14 cellular contexts compared by ENCODE assay signal in genomic region chr5:118614701-118615475, GRCh38.
A peak's percentile ranks its signal among the peaks of the same experiment; 100 is the strongest.
DNase-seq lines count a peak whose midpoint lies in the region; ATAC-seq and TF ChIP-seq lines count a peak whose summit lies in the region.
"Had no signal": no experiment of that assay in that cellular context is flagged by ENCODE, and none has a peak within 500 bp of the region (broad histone marks: within the 10 kb centered on the region; RNA-seq: fewer than 3 reads in every experiment).

No MANE protein-coding gene starts in this region.

- no peaks in the 10 kb centered on the region for H3K36me3 ChIP-seq in mesenchymal stem cell (ENCODE audit: control insufficient read depth in 1 of 2, insufficient read depth in 2 of 2, low read depth in 1 of 2, low read length in 2 of 2)
- H3K36me3 ChIP-seq in upper lobe of right lung = no peaks in the 10 kb centered on the region
- H3K36me3 ChIP-seq: BLaER1 treated with 17β-estradiol and CSF1 and Interleukin-3, amounts not matched to agents 10 nM and 100 nM had no signal

- no peak overlapping the region for H2BK12ac ChIP-seq in mesenchymal stem cell (ENCODE audit: low read length in 2 of 2)

- no peaks in the 10 kb centered on the region for H3K4me1 ChIP-seq in mesenchymal stem cell (ENCODE audit: control insufficient read depth, insufficient read depth, low read depth, low read length)
- no peaks in the 10 kb centered on the region for H3K4me1 ChIP-seq in upper lobe of right lung
- H3K4me1 ChIP-seq: BLaER1 treated with 17β-estradiol and CSF1 and Interleukin-3, amounts not matched to agents 10 nM and 100 nM had no signal

- intact Hi-C loops in upper lobe of right lung (cut with DNase I) = no loop called here

- peak overlapping the region in 1 of 2 experiments; percentile 5 for H3K18ac ChIP-seq in mesenchymal stem cell (ENCODE audit: low read depth in 1 of 2, low read length in 2 of 2)

- H3K27ac ChIP-seq in mesenchymal stem cell (ENCODE audit: low read length, poor library complexity, severe bottlenecking) (no peak overlapping the region), upper lobe of right lung (no peak overlapping the region)
- H3K27ac ChIP-seq: BLaER1 treated with 17β-estradiol and CSF1 and Interleukin-3, amounts not matched to agents 10 nM and 100 nM had no signal

- ATAC-seq in upper lobe of right lung (peak; percentile 34), GM19395 (IDR thresholded peaks at IDR 0.05; ENCODE audit: unreplicated experiment) (no peak)

- H2AFZ ChIP-seq in mesenchymal stem cell (ENCODE audit: low read depth, low read length) = no peak overlapping the region

- H2BK15ac ChIP-seq in mesenchymal stem cell (ENCODE audit: low read depth, poor library complexity, severe bottlenecking) = no peak overlapping the region

- no peak overlapping the region for H2AK5ac ChIP-seq in mesenchymal stem cell (ENCODE audit: low read length, severe bottlenecking)

- no peak overlapping the region for H4K8ac ChIP-seq in mesenchymal stem cell (ENCODE audit: low read length)

- H3K9me3 ChIP-seq in mesenchymal stem cell (ENCODE audit: control insufficient read depth, low read length) = no peaks in the 10 kb centered on the region
- H3K9me3 ChIP-seq in upper lobe of right lung = no peaks in the 10 kb centered on the region
- H3K9me3 ChIP-seq: BLaER1 treated with 17β-estradiol and CSF1 and Interleukin-3, amounts not matched to agents 10 nM and 100 nM had no signal

- no peak overlapping the region for H2BK120ac ChIP-seq in mesenchymal stem cell (ENCODE audit: low read depth, low read length)

- H3K4ac ChIP-seq in mesenchymal stem cell (ENCODE audit: low read depth in 1 of 2, low read length in 2 of 2) = no peak overlapping the region

- no peak overlapping the region for H3K4me2 ChIP-seq in mesenchymal stem cell (ENCODE audit: low read length, poor library complexity, severe bottlenecking)
- H3K4me2 ChIP-seq: BLaER1 treated with 17β-estradiol and CSF1 and Interleukin-3, amounts not matched to agents 10 nM and 100 nM had no signal

- no peak for TF ChIP-seq CTCF in fibroblast of mammary gland (conservative IDR thresholded peaks at IDR 0.05; ENCODE audit: control insufficient read depth, insufficient read depth, low read depth, low read length)
- no peak for TF ChIP-seq CTCF in upper lobe of right lung (IDR thresholded peaks at IDR 0.05)

- H3K79me1 ChIP-seq in mesenchymal stem cell (replicated peaks; ENCODE audit: low read length, poor library complexity, severe bottlenecking) = no peaks in the 10 kb centered on the region

- no peaks in the 10 kb centered on the region for H3K27me3 ChIP-seq in mesenchymal stem cell (ENCODE audit: control insufficient read depth in 1 of 2, insufficient read depth in 1 of 2, low read length in 2 of 2)
- no peaks in the 10 kb centered on the region for H3K27me3 ChIP-seq in upper lobe of right lung
- H3K27me3 ChIP-seq: BLaER1 treated with 17β-estradiol and CSF1 and Interleukin-3, amounts not matched to agents 10 nM and 100 nM had no signal

- H3K9ac ChIP-seq in mesenchymal stem cell (ENCODE audit: low read length) = no peak overlapping the region
- H3K9ac ChIP-seq: BLaER1 treated with 17β-estradiol and CSF1 and Interleukin-3, amounts not matched to agents 10 nM and 100 nM had no signal

- DNase-seq in HCEC 1CT (peak; percentile 32), fibroblast of mammary gland (ENCODE audit: low read depth) (peak; percentile 12), mesenchymal stem cell (peak; percentile 40), upper lobe of right lung (no peak), kidney tubule cell (ENCODE audit: low spot score) (no peak), GOT3 (lab: John Stamatoyannopoulos, UW) (no peak)
- DNase-seq: ACHN; Calu3; CD4-positive, CD25-positive, alpha-beta regulatory T cell; DMS79; H9; KBM-7 had no signal

- no peak overlapping the region for H2BK5ac ChIP-seq in mesenchymal stem cell (ENCODE audit: low read depth, low read length, poor library complexity, severe bottlenecking)

- H3K14ac ChIP-seq in mesenchymal stem cell (ENCODE audit: low read length in 2 of 2) = no peak overlapping the region

- H3K23ac ChIP-seq in mesenchymal stem cell (ENCODE audit: low read length in 2 of 2) = no peak overlapping the region

- WGBS in mesenchymal stem cell = 49% methylated on average over 6 of the region's 9 CpGs

- H3K4me3 ChIP-seq in fibroblast of mammary gland (ENCODE audit: control insufficient read depth, low read depth, low read length) (no peak overlapping the region), mesenchymal stem cell (ENCODE audit: insufficient read depth in 1 of 2, low read depth in 1 of 2, low read length in 2 of 2) (no peak overlapping the region), upper lobe of right lung (no peak overlapping the region)
- H3K4me3 ChIP-seq: BLaER1 treated with 17β-estradiol and CSF1 and Interleukin-3, amounts not matched to agents 10 nM and 100 nM had no signal

- H4K91ac ChIP-seq in mesenchymal stem cell (ENCODE audit: low read length) = no peak overlapping the region

Comparison
In these comparisons a context has a peak if more than half of its experiments do, and no peak if none do; other contexts are left out.
1. DNase-seq: peak in HCEC 1CT (single experiment), fibroblast of mammary gland (single experiment) and mesenchymal stem cell (single experiment); none in upper lobe of right lung (single experiment), kidney tubule cell (single experiment) and GOT3 (single experiment).